Comparison of ENCODE assay signal across 8 cellular contexts in the genomic region with DNA sequence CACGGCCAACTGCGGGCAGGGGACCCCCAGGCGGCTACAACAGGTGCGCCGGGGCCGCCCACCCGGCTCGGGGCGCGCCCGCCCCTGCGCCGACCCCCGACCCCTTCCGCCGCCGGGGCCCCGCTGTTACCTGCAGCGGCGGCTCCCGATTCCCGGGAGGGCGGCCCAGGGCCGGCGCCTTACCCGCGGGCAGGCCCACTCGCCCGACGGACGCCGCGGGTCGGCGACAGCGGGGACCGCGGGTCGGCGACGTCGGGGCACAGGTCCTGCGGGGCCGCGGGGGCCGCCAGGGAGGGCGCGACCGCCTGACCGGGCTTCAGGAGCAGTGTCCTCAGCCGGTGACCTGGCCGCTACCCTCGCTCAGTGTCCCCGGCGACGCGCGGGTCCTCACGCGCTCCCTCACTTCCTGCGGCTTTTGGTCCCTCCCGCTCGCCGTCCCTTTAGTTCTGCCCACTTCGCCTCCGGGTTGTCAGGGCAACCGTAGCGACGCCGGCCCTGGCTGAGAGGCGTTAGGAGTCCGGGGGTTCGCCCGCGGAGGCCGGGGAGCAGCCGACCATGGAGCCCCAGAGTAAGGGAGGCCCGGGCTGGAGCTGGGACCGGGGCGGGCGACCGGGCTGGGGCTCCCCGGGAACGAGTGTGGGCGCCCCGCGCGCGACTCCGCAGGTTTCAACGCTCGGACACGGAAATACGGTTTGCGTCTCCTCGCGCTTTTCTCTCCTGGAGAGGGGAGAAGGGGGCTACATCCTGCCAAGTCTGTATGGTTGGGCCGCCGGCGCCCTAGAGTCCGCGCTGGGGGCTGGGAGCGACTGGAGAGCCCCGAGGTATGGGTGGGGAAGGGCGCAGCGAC. TPM values are rescaled to one million over a fixed set of nuclear protein-coding genes. Genes with fewer than 3 reads are reported as not detected.
DNase-seq lines count a peak whose midpoint lies in the region; ATAC-seq and TF ChIP-seq lines count a peak whose summit lies in the region.
"Not testable (repeated sequence)": the region's sequence is repeated elsewhere in the genome, so short reads cannot be mapped to it uniquely, and the experiment has no call there.

FANK1 (plus strand) TSS at position 477 of the 847 bp plus-strand sequence; CDS start at position 556, 79 bp downstream.

- peak within 1 kb of the TSS; percentile 94 for H3K27ac Mint-ChIP-seq in HFFc6
- H3K27ac Mint-ChIP-seq in T-cell, result peak within 1 kb of the TSS; percentile 17 to 53
- peak within 1 kb of the TSS; percentile 92 for H3K27ac Mint-ChIP-seq in activated naive CD8-positive, alpha-beta T cell treated with anti-CD3 and anti-CD28 coated beads, Interleukin-2, amount 50 U/mL, for 24 hours
- H3K27ac Mint-ChIP-seq in osteocyte (ENCODE audit: unreplicated experiment), result peak within 1 kb of the TSS; percentile 95

- peak; percentile 81 for DNase-seq in GM06990 (ENCODE audit: extremely low read depth, insufficient read length)
- peak; percentile 84 for DNase-seq in HFFc6
- DNase-seq in MV-4-11 (lab: John Stamatoyannopoulos, UW), result peak; percentile 72
- DNase-seq in T-cell, result peak; percentile 41 to 79 (median 63)
- DNase-seq in activated naive CD8-positive, alpha-beta T cell treated with anti-CD3 and anti-CD28 coated beads, Interleukin-2, amount 50 U/mL, for 24 hours, result peak; percentile 83
- peak; percentile 87 to 88 for DNase-seq in cardiac muscle cell (ENCODE audit: low read depth in 1 of 2, low spot score in 1 of 2)
- peak; percentile 95 for DNase-seq in osteocyte (ENCODE audit: extremely low spot score, unreplicated experiment)
- DNase-seq in superior temporal gyrus (ENCODE audit: extremely low spot score), result peak; percentile 83

- CTCF ChIA-PET in T-cell (lab: Charles Lee), result not testable (repeated sequence)

- not testable (repeated sequence) for H3K4me1 ChIP-seq in cardiac muscle cell (ENCODE audit: low read depth)

- peak; percentile 77 to 84 (median 81) for ATAC-seq in T-cell (replicated peaks in 1 of 4)
- peak; percentile 80 for ATAC-seq in activated naive CD8-positive, alpha-beta T cell treated with anti-CD3 and anti-CD28 coated beads, Interleukin-2, amount 50 U/mL, for 24 hours

- not testable (repeated sequence) for H3K9me3 ChIP-seq in cardiac muscle cell (ENCODE audit: low read depth)

- TF ChIP-seq CTCF in GM06990 (IDR thresholded peaks at IDR 0.05; ENCODE audit: insufficient read depth, low read length, poor library complexity, severe bottlenecking); HFFc6 (IDR thresholded peaks at IDR 0.05); cardiac muscle cell (IDR thresholded peaks at IDR 0.05; ENCODE audit: low read depth, low read length); osteocyte (IDR thresholded peaks at IDR 0.05): not testable (repeated sequence)

- H3K36me3 ChIP-seq in GM06990 (ENCODE audit: control insufficient read depth, insufficient read depth, low read length); cardiac muscle cell: not testable (repeated sequence)

- POLR2A ChIA-PET in T-cell (lab: Charles Lee), result not testable (repeated sequence)

- H3K9me3 Mint-ChIP-seq in HFFc6; T-cell; activated naive CD8-positive, alpha-beta T cell treated with anti-CD3 and anti-CD28 coated beads, Interleukin-2, amount 50 U/mL, for 24 hours; osteocyte (ENCODE audit: unreplicated experiment): not testable (repeated sequence)

- not testable (repeated sequence) for H3K36me3 Mint-ChIP-seq in HFFc6 (ENCODE audit: low read depth); T-cell; activated naive CD8-positive, alpha-beta T cell treated with anti-CD3 and anti-CD28 coated beads, Interleukin-2, amount 50 U/mL, for 24 hours (ENCODE audit: low read depth); osteocyte (ENCODE audit: unreplicated experiment)

- H3K4me1 Mint-ChIP-seq in HFFc6 (ENCODE audit: low read depth), result peaks cover 29% of the 10 kb centered on the region
- H3K4me1 Mint-ChIP-seq in T-cell, result peaks cover 18 to 29% (median 22%) of the 10 kb centered on the region in 3 donors
- H3K4me1 Mint-ChIP-seq in activated naive CD8-positive, alpha-beta T cell treated with anti-CD3 and anti-CD28 coated beads, Interleukin-2, amount 50 U/mL, for 24 hours, result peaks cover 23% of the 10 kb centered on the region
- H3K4me1 Mint-ChIP-seq in osteocyte (ENCODE audit: unreplicated experiment), result peaks cover 14% of the 10 kb centered on the region

- peak within 1 kb of the TSS; percentile 63 for H3K4me3 ChIP-seq in GM06990 (replicated peaks; ENCODE audit: low read depth, low read length)
- peak within 1 kb of the TSS; percentile 84 for H3K4me3 ChIP-seq in cardiac muscle cell

- peak within 1 kb of the TSS; percentile 90 for H3K27ac ChIP-seq in cardiac muscle cell

- H3K27me3 ChIP-seq in GM06990 (replicated peaks; ENCODE audit: control insufficient read depth, insufficient read depth, low read length); cardiac muscle cell: not testable (repeated sequence)

- H3K27me3 Mint-ChIP-seq in HFFc6 (ENCODE audit: insufficient read depth); activated naive CD8-positive, alpha-beta T cell treated with anti-CD3 and anti-CD28 coated beads, Interleukin-2, amount 50 U/mL, for 24 hours; osteocyte (ENCODE audit: unreplicated experiment): not testable (repeated sequence)
- H3K27me3 Mint-ChIP-seq in T-cell, result peaks cover 6 to 20% of the 10 kb centered on the region in 2 donors

- H3K4me3 Mint-ChIP-seq in HFFc6, result peak within 1 kb of the TSS; percentile 92
- H3K4me3 Mint-ChIP-seq in T-cell, result peak within 1 kb of the TSS; percentile 85 to 90 (median 86)
- peak within 1 kb of the TSS; percentile 84 for H3K4me3 Mint-ChIP-seq in activated naive CD8-positive, alpha-beta T cell treated with anti-CD3 and anti-CD28 coated beads, Interleukin-2, amount 50 U/mL, for 24 hours
- H3K4me3 Mint-ChIP-seq in osteocyte (ENCODE audit: unreplicated experiment), result peak within 1 kb of the TSS; percentile 94

RNA-seq across cellular contexts. Expression of gene FANK1, which starts in this region (rescaled TPM):
- total RNA-seq in HFFc6 (2021; fragmentation: NEBNext Ultra II Directional; extraction: Animal tissue kit (Norgen Biotek cat#: 25700)), result 1 to 10 TPM in 2 of 6 experiments, under 1 TPM in 4; 0.50 to 1.4 (median 0.88) TPM
- total RNA-seq in T-cell (1 to 10 TPM in 4 of 5 donors, not detected in 1; 1.3 to 3.3 (median 2.2) TPM), cardiac muscle cell (7.5 and 19.2 TPM in 2 replicates), osteocyte (0.81 and 2.0 TPM in 2 replicates)
- 11.4 and 11.5 TPM in 2 replicates for polyA plus RNA-seq in cardiac muscle cell

Comparison
In these comparisons a context has a peak if more than half of its experiments do, and no peak if none do; other contexts are left out.
1. Peak in every context shown above with its lines: DNase-seq, ATAC-seq, H3K4me3 ChIP-seq and H3K27ac ChIP-seq.
2. H3K27ac Mint-ChIP-seq: peak in every context shown above with its lines; median percentile 95 in osteocyte; 94 in HFFc6; 92 in activated naive CD8-positive, alpha-beta T cell treated with anti-CD3 and anti-CD28 coated beads, Interleukin-2, amount 50 U/mL, for 24 hours; 35 in T-cell.